Comparison of ENCODE assay signal across 14 cellular contexts in genomic region chr15:67145307-67145610, GRCh38.
DNase-seq lines count a peak whose midpoint lies in the region; ATAC-seq and TF ChIP-seq lines count a peak whose summit lies in the region.
"Had no signal": no experiment of that assay in that cellular context is flagged by ENCODE, and none has a peak within 500 bp of the region (broad histone marks: within the 10 kb centered on the region; RNA-seq: fewer than 3 reads in every experiment).

No MANE protein-coding gene starts in this region.

- peak overlapping the region; percentile 30 for H3K27ac Mint-ChIP-seq in activated naive CD4-positive, alpha-beta T cell treated with anti-CD3 and anti-CD28 coated beads, Interleukin-2, amount 50 U/mL, for 24 hours
- peak overlapping the region; percentile 97 for H3K27ac Mint-ChIP-seq in activated T-helper 1 cell treated with anti-CD3 and anti-CD28 coated beads, Interleukin-12 subunit alpha, Interleukin-12 subunit beta, Interleukin-2, Interleukin-4 antibody, amounts not matched to agents 30 ng/mL and 10 ng/mL and 1 ng/mL, durations not matched to agents 14 hours and 24 hours and 36 hours

- intact Hi-C loops in activated T-helper 1 cell treated with anti-CD3 and anti-CD28 coated beads, Interleukin-12 subunit alpha, Interleukin-12 subunit beta, Interleukin-2, Interleukin-4 antibody, amounts not matched to agents 30 ng/mL and 10 ng/mL and 1 ng/mL, durations not matched to agents 14 hours and 24 hours and 36 hours (cut with micrococcal nuclease), result loop anchor here (5.0 kb wide), 1 partner anchor 123 kb away; no protein-coding TSS in a partner anchor

- POLR2A ChIA-PET in HEK293T (lab: Yijun Ruan, JAX), result interaction anchor here (1.0 kb wide), 1 partner anchor 11 kb away, joined by 3 read pairs; no protein-coding TSS in a partner anchor

- H3K9me3 Mint-ChIP-seq in activated naive CD4-positive, alpha-beta T cell treated with anti-CD3 and anti-CD28 coated beads, Interleukin-2, amount 50 U/mL, for 24 hours, result no peaks in the 10 kb centered on the region
- H3K9me3 Mint-ChIP-seq in activated T-helper 1 cell treated with anti-CD3 and anti-CD28 coated beads, Interleukin-12 subunit alpha, Interleukin-12 subunit beta, Interleukin-2, Interleukin-4 antibody, amounts not matched to agents 30 ng/mL and 10 ng/mL and 1 ng/mL, durations not matched to agents 14 hours and 24 hours and 36 hours, result no peaks in the 10 kb centered on the region
- H3K9me3 Mint-ChIP-seq: naive thymus-derived CD8-positive, alpha-beta T cell had no signal

- H3K4me1 Mint-ChIP-seq in activated naive CD4-positive, alpha-beta T cell treated with anti-CD3 and anti-CD28 coated beads, Interleukin-2, amount 50 U/mL, for 24 hours, result peaks cover 95% of the 10 kb centered on the region
- H3K4me1 Mint-ChIP-seq in activated T-helper 1 cell treated with anti-CD3 and anti-CD28 coated beads, Interleukin-12 subunit alpha, Interleukin-12 subunit beta, Interleukin-2, Interleukin-4 antibody, amounts not matched to agents 30 ng/mL and 10 ng/mL and 1 ng/mL, durations not matched to agents 14 hours and 24 hours and 36 hours (ENCODE audit: low read depth), result peaks cover 100% of the 10 kb centered on the region

- H3K27ac ChIP-seq in muscle layer of colon (ENCODE audit: low read depth, low read length) (peak overlapping the region; percentile 31), urinary bladder (ENCODE audit: low read depth) (peak overlapping the region; percentile 0)

- WGBS in urinary bladder, result 73% methylated on average over 4 of the region's 4 CpGs

- no peak overlapping the region for H3K4me3 Mint-ChIP-seq in activated naive CD4-positive, alpha-beta T cell treated with anti-CD3 and anti-CD28 coated beads, Interleukin-2, amount 50 U/mL, for 24 hours
- H3K4me3 Mint-ChIP-seq in activated T-helper 1 cell treated with anti-CD3 and anti-CD28 coated beads, Interleukin-12 subunit alpha, Interleukin-12 subunit beta, Interleukin-2, Interleukin-4 antibody, amounts not matched to agents 30 ng/mL and 10 ng/mL and 1 ng/mL, durations not matched to agents 14 hours and 24 hours and 36 hours, result no peak overlapping the region

- no peaks in the 10 kb centered on the region for H3K36me3 Mint-ChIP-seq in activated naive CD4-positive, alpha-beta T cell treated with anti-CD3 and anti-CD28 coated beads, Interleukin-2, amount 50 U/mL, for 24 hours
- H3K36me3 Mint-ChIP-seq in activated T-helper 1 cell treated with anti-CD3 and anti-CD28 coated beads, Interleukin-12 subunit alpha, Interleukin-12 subunit beta, Interleukin-2, Interleukin-4 antibody, amounts not matched to agents 30 ng/mL and 10 ng/mL and 1 ng/mL, durations not matched to agents 14 hours and 24 hours and 36 hours (ENCODE audit: low read depth), result peaks cover 32% of the 10 kb centered on the region
- H3K36me3 Mint-ChIP-seq: naive thymus-derived CD8-positive, alpha-beta T cell had no signal

- DNase-seq in activated naive CD4-positive, alpha-beta T cell treated with anti-CD3 and anti-CD28 coated beads, Interleukin-2, amount 50 U/mL, for 16 hours, result no peak
- DNase-seq in activated T-helper 1 cell treated with anti-CD3 and anti-CD28 coated beads, Interleukin-12 subunit alpha, Interleukin-12 subunit beta, Interleukin-2, Interleukin-4 antibody, amounts not matched to agents 30 ng/mL and 10 ng/mL and 1 ng/mL, durations not matched to agents 14 hours and 24 hours and 36 hours (ENCODE audit: low spot score), result no peak
- DNase-seq in SIG-M5 treated with dmso at 0.1 percent for 504 hours (lab: John Stamatoyannopoulos, UW; ENCODE audit: unreplicated experiment) (no peak), HEK293T (ENCODE audit: extremely low spot score) (no peak)
- DNase-seq: activated CD8-positive, alpha-beta memory T cell treated with anti-CD3 and anti-CD28 coated beads, Interleukin-2, amount 50 U/mL, for 4 hours; DND-41; foreskin keratinocyte; naive thymus-derived CD8-positive, alpha-beta T cell; RPMI8226; spleen had no signal

- H3K36me3 ChIP-seq in muscle layer of colon (ENCODE audit: insufficient read depth, low read length), result no peaks in the 10 kb centered on the region
- H3K36me3 ChIP-seq in urinary bladder (ENCODE audit: insufficient read depth), result no peaks in the 10 kb centered on the region
- H3K36me3 ChIP-seq: spleen had no signal

- no peak overlapping the region for H3K9ac ChIP-seq in muscle layer of colon (ENCODE audit: low read length)

- no peaks in the 10 kb centered on the region for H3K27me3 Mint-ChIP-seq in activated naive CD4-positive, alpha-beta T cell treated with anti-CD3 and anti-CD28 coated beads, Interleukin-2, amount 50 U/mL, for 24 hours
- H3K27me3 Mint-ChIP-seq in activated T-helper 1 cell treated with anti-CD3 and anti-CD28 coated beads, Interleukin-12 subunit alpha, Interleukin-12 subunit beta, Interleukin-2, Interleukin-4 antibody, amounts not matched to agents 30 ng/mL and 10 ng/mL and 1 ng/mL, durations not matched to agents 14 hours and 24 hours and 36 hours (ENCODE audit: insufficient read depth), result no peaks in the 10 kb centered on the region
- H3K27me3 Mint-ChIP-seq: naive thymus-derived CD8-positive, alpha-beta T cell had no signal

- CTCF ChIA-PET in HEK293T (lab: Yijun Ruan, JAX), result interaction anchor here (0.6 kb wide), 1 partner anchor 442 kb away, joined by 3 read pairs; no protein-coding TSS in a partner anchor

- H3K4me1 ChIP-seq in muscle layer of colon (ENCODE audit: insufficient read depth, low read length), result peaks cover 96% of the 10 kb centered on the region
- H3K4me1 ChIP-seq in urinary bladder (ENCODE audit: insufficient read depth), result peaks cover 7% of the 10 kb centered on the region

- no peak for ATAC-seq in HG03097 (IDR thresholded peaks at IDR 0.05; ENCODE audit: low FRiP score, unreplicated experiment)
- ATAC-seq: foreskin keratinocyte; naive thymus-derived CD8-positive, alpha-beta T cell had no signal

- H3K27me3 ChIP-seq in muscle layer of colon (ENCODE audit: control insufficient read depth in 1 of 2, insufficient read depth in 2 of 2, low read length in 2 of 2), result no peaks in the 10 kb centered on the region
- H3K27me3 ChIP-seq: foreskin keratinocyte, spleen had no signal

- no peak overlapping the region for H3K4me3 ChIP-seq in muscle layer of colon (ENCODE audit: low read depth in 1 of 2, low read length in 2 of 2)
- H3K4me3 ChIP-seq in urinary bladder (ENCODE audit: low read depth, low read length), result no peak overlapping the region
- H3K4me3 ChIP-seq: spleen had no signal

- no peaks in the 10 kb centered on the region for H3K9me3 ChIP-seq in muscle layer of colon (ENCODE audit: low read length)
- H3K9me3 ChIP-seq: spleen had no signal

TF ChIP-seq in HEK293T, 16 proteins besides CTCF, POLR2A, EP300 and RAD21:
- TF ChIP-seq SUZ12 (IDR thresholded peaks at IDR 0.05) (no peak), ARNT (IDR thresholded peaks at IDR 0.05) (no peak), PKNOX1 (IDR thresholded peaks at IDR 0.05) (no peak), LEF1 (IDR thresholded peaks at IDR 0.05; ENCODE audit: borderline replicate concordance) (no peak), ELF4 (IDR thresholded peaks at IDR 0.05) (no peak), CTBP1 (IDR thresholded peaks at IDR 0.05; ENCODE audit: borderline replicate concordance) (no peak), SP1 (IDR thresholded peaks at IDR 0.05) (no peak), FOXK2 (IDR thresholded peaks at IDR 0.05) (no peak)
TF ChIP-seq in HEK293T: peak in this region for 0.
